30 cellular contexts compared by ENCODE assay signal in the genomic region with DNA sequence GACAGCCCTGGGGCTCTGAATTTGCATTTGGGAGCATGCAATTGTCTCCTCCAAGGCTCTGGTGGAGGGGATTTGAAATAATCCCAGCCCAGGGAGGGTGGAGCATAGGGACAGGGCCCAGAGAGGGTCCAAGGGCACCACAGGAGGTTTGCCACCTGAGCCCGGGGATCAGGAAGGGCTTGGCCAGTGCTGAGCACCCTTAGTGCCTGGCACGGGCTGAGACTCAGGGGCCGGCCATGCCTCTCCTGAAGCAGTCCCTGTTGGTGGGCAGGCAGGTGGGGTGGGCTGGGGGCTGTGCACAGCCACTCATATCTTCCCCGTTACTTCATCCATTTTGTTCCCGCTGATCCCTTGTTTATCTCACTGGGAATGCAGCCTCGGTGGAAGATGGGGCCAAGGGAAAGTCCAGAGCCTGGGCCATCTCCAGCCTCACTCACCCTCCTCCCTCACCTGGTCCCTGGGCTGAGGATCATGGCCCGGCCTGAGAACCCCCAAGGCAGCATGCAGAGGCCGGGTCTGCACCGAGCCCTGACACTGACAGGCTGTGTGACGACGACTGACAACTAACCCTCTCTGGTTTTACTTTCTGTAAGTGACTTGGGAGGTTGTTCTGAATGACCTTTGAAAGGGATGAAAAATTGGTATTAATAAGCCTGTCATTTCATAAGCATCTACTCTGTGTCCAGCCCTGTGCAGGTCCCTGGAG.
"Had no signal": no experiment of that assay in that cellular context is flagged by ENCODE, and none has a peak within 500 bp of the region (broad histone marks: within the 10 kb centered on the region; RNA-seq: fewer than 3 reads in every experiment).

No MANE protein-coding gene starts in this region.

- H3K9me3 ChIP-seq: heart right ventricle, neutrophil, ovary, prostate gland, tibial artery, upper lobe of right lung had no signal

- H3K27ac ChIP-seq: cardiac muscle cell, heart right ventricle, neutrophil, ovary, prostate gland, skin epidermis, tibial artery, upper lobe of right lung had no signal

- FAIRE-seq: islet of Langerhans had no signal

- H3K27ac Mint-ChIP-seq: activated CD4-positive, alpha-beta T cell treated with anti-CD3 and anti-CD28 coated beads, Interleukin-2, amount 10 ng/mL, durations not matched to agents 7 days and 5 days; activated CD8-positive, alpha-beta T cell treated with anti-CD3 and anti-CD28 coated beads for 36 hours; activated naive CD8-positive, alpha-beta T cell; activated T-helper 2 cell treated with anti-CD3 and anti-CD28 coated beads, Interferon-gamma antibody, Interleukin-2, Interleukin-4, amounts not matched to agents 10 μg/mL and 5 μg/mL and 100 μg/mL, durations not matched to agents 14 hours and 24 hours and 36 hours; brain; endodermal cell; nephron; stimulated activated memory B cell treated with anti-CD40 and anti-IgM and Interleukin-4, amounts not matched to agents 10 μg/mL and 1 μg/mL and 100 μg/mL, for 72 hours; stimulated activated naive CD8-positive, alpha-beta T cell treated with anti-CD3 and anti-CD28 coated beads, Interleukin-15, amount 100 ng/mL, for 72 hours; WTC11 had no signal

- H3K27me3 Mint-ChIP-seq: activated CD4-positive, alpha-beta T cell treated with anti-CD3 and anti-CD28 coated beads, Interleukin-2, amount 10 ng/mL, durations not matched to agents 7 days and 5 days; activated CD8-positive, alpha-beta T cell treated with anti-CD3 and anti-CD28 coated beads for 36 hours; activated naive CD8-positive, alpha-beta T cell; stimulated activated memory B cell treated with anti-CD40 and anti-IgM and Interleukin-4, amounts not matched to agents 10 μg/mL and 1 μg/mL and 100 μg/mL, for 72 hours; stimulated activated naive CD8-positive, alpha-beta T cell treated with anti-CD3 and anti-CD28 coated beads, Interleukin-15, amount 100 ng/mL, for 72 hours had no signal

- ATAC-seq: activated CD8-positive, alpha-beta T cell treated with anti-CD3 and anti-CD28 coated beads for 36 hours; esophagus mucosa; left colon; sciatic nerve; stimulated activated memory B cell treated with anti-CD40 and anti-IgM and Interleukin-4, amounts not matched to agents 10 μg/mL and 1 μg/mL and 100 μg/mL, for 72 hours; stimulated activated naive CD8-positive, alpha-beta T cell treated with anti-CD3 and anti-CD28 coated beads, Interleukin-15, amount 100 ng/mL, for 72 hours; upper lobe of right lung; WTC11 had no signal

- DNase-seq: activated CD4-positive, alpha-beta T cell treated with anti-CD3 and anti-CD28 coated beads for 1 hour; activated CD4-positive, alpha-beta T cell treated with anti-CD3 and anti-CD28 coated beads, Interleukin-2, amount 10 ng/mL, durations not matched to agents 7 days and 5 days; activated CD8-positive, alpha-beta T cell treated with anti-CD3 and anti-CD28 coated beads for 36 hours; activated T-cell treated with anti-CD3 and anti-CD28 coated beads, Interleukin-2, amount 50 U/mL, for 48 hours; aorta; endodermal cell; foreskin fibroblast; heart right ventricle; left colon; mammary epithelial cell; ovary; retina; stimulated activated CD4-positive, alpha-beta T cell treated with anti-CD3 and anti-CD28 coated beads, Interleukin-4, amount 100 ng/mL, for 4 hours; stimulated activated CD8-positive, alpha-beta memory T cell treated with anti-CD3 and anti-CD28 coated beads, Interleukin-4, amount 100 ng/mL, for 48 hours; stimulated activated naive CD8-positive, alpha-beta T cell treated with anti-CD3 and anti-CD28 coated beads, Interleukin-15, amount 100 ng/mL, for 72 hours; tibial artery; upper lobe of right lung had no signal

- H3K27me3 ChIP-seq: cardiac muscle cell, heart right ventricle, neutrophil, ovary, tibial artery, upper lobe of right lung had no signal

- H3K36me3 Mint-ChIP-seq: activated naive CD8-positive, alpha-beta T cell had no signal

- H3K4me3 ChIP-seq: cardiac muscle cell, heart right ventricle, ovary, prostate gland, skin epidermis, tibial artery, upper lobe of right lung had no signal

- H3K4me1 ChIP-seq: prostate gland, upper lobe of right lung had no signal

- H3K4me1 Mint-ChIP-seq: brain, endodermal cell, nephron, WTC11 had no signal

- H3K36me3 ChIP-seq: cardiac muscle cell, heart right ventricle, neutrophil, ovary, prostate gland, upper lobe of right lung had no signal

- H3K4me3 Mint-ChIP-seq: activated CD4-positive, alpha-beta T cell treated with anti-CD3 and anti-CD28 coated beads, Interleukin-2, amount 10 ng/mL, durations not matched to agents 7 days and 5 days; activated CD8-positive, alpha-beta T cell treated with anti-CD3 and anti-CD28 coated beads for 36 hours; activated naive CD8-positive, alpha-beta T cell; brain; endodermal cell; nephron; stimulated activated memory B cell treated with anti-CD40 and anti-IgM and Interleukin-4, amounts not matched to agents 10 μg/mL and 1 μg/mL and 100 μg/mL, for 72 hours; stimulated activated naive CD8-positive, alpha-beta T cell treated with anti-CD3 and anti-CD28 coated beads, Interleukin-15, amount 100 ng/mL, for 72 hours; WTC11 had no signal

- H3K9me3 Mint-ChIP-seq: activated CD4-positive, alpha-beta T cell treated with anti-CD3 and anti-CD28 coated beads, Interleukin-2, amount 10 ng/mL, durations not matched to agents 7 days and 5 days; nephron; stimulated activated memory B cell treated with anti-CD40 and anti-IgM and Interleukin-4, amounts not matched to agents 10 μg/mL and 1 μg/mL and 100 μg/mL, for 72 hours; stimulated activated naive CD8-positive, alpha-beta T cell treated with anti-CD3 and anti-CD28 coated beads, Interleukin-15, amount 100 ng/mL, for 72 hours had no signal
